In genomic region chr20:47586648-47587306, GRCh38 we compare ENCODE assay signal across 18 cellular contexts.
DNase-seq lines count a peak whose midpoint lies in the region; ATAC-seq and TF ChIP-seq lines count a peak whose summit lies in the region.
"Had no signal": no experiment of that assay in that cellular context is flagged by ENCODE, and none has a peak within 500 bp of the region (broad histone marks: within the 10 kb centered on the region; RNA-seq: fewer than 3 reads in every experiment).

No MANE protein-coding gene starts in this region.

- no peak overlapping the region for H3K4me3 ChIP-seq in PC-9
- H3K4me3 ChIP-seq in fibroblast of pulmonary artery (replicated peaks; ENCODE audit: low read depth, low read length), result no peak overlapping the region
- H3K4me3 ChIP-seq in skeletal muscle cell (ENCODE audit: low read depth, low read length), result no peak overlapping the region
- H3K4me3 ChIP-seq: mucosa of descending colon had no signal

- no peaks in the 10 kb centered on the region; the same call in 1 of the 2 replicates for H3K4me1 ChIP-seq in PC-9 (replicated peaks; ENCODE audit: insufficient read depth)

- H3K27ac Mint-ChIP-seq in activated naive CD4-positive, alpha-beta T cell treated with anti-CD3 and anti-CD28 coated beads, Interleukin-2, amount 50 U/mL, for 72 hours, result peak overlapping the region; percentile 23 to 57

- H3K79me2 ChIP-seq in PC-9 (ENCODE audit: low read depth), result peaks cover 90% of the 10 kb centered on the region

- peaks cover 0 to 17% of the 10 kb centered on the region in 2 donors for H3K36me3 Mint-ChIP-seq in activated naive CD4-positive, alpha-beta T cell treated with anti-CD3 and anti-CD28 coated beads, Interleukin-2, amount 50 U/mL, for 72 hours

- no peak overlapping the region for H2AFZ ChIP-seq in PC-9

- H3K4me2 ChIP-seq in PC-9, result no peak overlapping the region

- TF ChIP-seq CTCF in PC-9 (conservative IDR thresholded peaks at IDR 0.05) (no peak), fibroblast of pulmonary artery (IDR thresholded peaks at IDR 0.05; ENCODE audit: low read length, missing control alignments) (no peak)

- peak overlapping the region; percentile 10; the same call in 1 of the 2 replicates for H3K27ac ChIP-seq in PC-9

- H3K27me3 ChIP-seq in PC-9 (ENCODE audit: insufficient read depth, low read depth), result no peaks in the 10 kb centered on the region

- no peak for ATAC-seq in activated naive CD4-positive, alpha-beta T cell treated with anti-CD3 and anti-CD28 coated beads, Interleukin-2, amount 50 U/mL, for 72 hours
- ATAC-seq: mucosa of descending colon had no signal

- H3F3A ChIP-seq in PC-9 (ENCODE audit: insufficient read depth, low read depth), result peaks cover 79% of the 10 kb centered on the region

- no TSS peak for BruUV-seq in PC-9 (replicated peaks; lab: Mats Ljungman, UMichigan)

- CTCF ChIA-PET in PC-9 (lab: Charles Lee), result no interaction called here

- no peak for DNase-seq in activated naive CD4-positive, alpha-beta T cell treated with anti-CD3 and anti-CD28 coated beads, Interleukin-2, amount 50 U/mL, for 72 hours (ENCODE audit: low spot score in 2 of 2)
- DNase-seq in activated naive CD4-positive, alpha-beta T cell treated with Interleukin-2 at 50 U/mL for 16 hours, result no peak
- DNase-seq in PC-9 (no peak), fibroblast of pulmonary artery (ENCODE audit: low read depth) (peak; percentile 65), skeletal muscle cell (ENCODE audit: low read depth) (peak; percentile 25), NCI-H345 (lab: John Stamatoyannopoulos, UW) (no peak), mucosa of gallbladder (ENCODE audit: low spot score) (no peak), NCI-H1092 (lab: John Stamatoyannopoulos, UW) (no peak)
- DNase-seq: activated CD4-positive, CD25-positive, alpha-beta regulatory T cell; AML-193; erythroblast; mucosa of descending colon; NCI-H1436; NK-92 treated with Interleukin-12 subunit alpha and Interleukin-12 subunit beta, amount 100 ng/mL, for 24 hours; retina; stimulated activated CD4-positive, alpha-beta T cell treated with anti-CD3 and anti-CD28 coated beads, Interleukin-4, amount 100 ng/mL, for 1 hour; stimulated activated naive CD4-positive, alpha-beta T cell treated with Interleukin-2 at 50 U/mL for 16 hours had no signal

- POLR2A ChIA-PET in PC-9 (lab: Charles Lee; ENCODE audit: unreplicated experiment), result no interaction called here

- H3K9me3 Mint-ChIP-seq in activated naive CD4-positive, alpha-beta T cell treated with anti-CD3 and anti-CD28 coated beads, Interleukin-2, amount 50 U/mL, for 72 hours, result no peaks in the 10 kb centered on the region
- H3K9me3 Mint-ChIP-seq: activated T-helper 1 cell treated with anti-CD3 and anti-CD28 coated beads, Interleukin-12 subunit alpha, Interleukin-12 subunit beta, Interleukin-2, Interleukin-4 antibody, amounts not matched to agents 30 ng/mL and 10 ng/mL and 1 ng/mL, durations not matched to agents 14 hours and 24 hours and 36 hours had no signal

- H3K9me3 ChIP-seq in PC-9 (ENCODE audit: insufficient read depth, low read depth), result no peaks in the 10 kb centered on the region
- H3K9me3 ChIP-seq: mucosa of descending colon had no signal

- peaks cover 61% of the 10 kb centered on the region for H3K36me3 ChIP-seq in PC-9 (ENCODE audit: low read depth)

- H3K9me2 ChIP-seq in PC-9 (ENCODE audit: insufficient read depth), result no peaks in the 10 kb centered on the region

- peaks cover 28% of the 10 kb centered on the region; the same call in 1 of the 2 replicates for H4K20me1 ChIP-seq in PC-9 (ENCODE audit: insufficient read depth)

- intact Hi-C loops in PC-9 (cut with micrococcal nuclease; ENCODE audit: unreplicated experiment), result no loop called here

Comparison
In these comparisons a context has a peak if more than half of its experiments do, and no peak if none do; other contexts are left out.
1. DNase-seq: peak in fibroblast of pulmonary artery (single experiment) and skeletal muscle cell (single experiment); none in activated naive CD4-positive, alpha-beta T cell treated with anti-CD3 and anti-CD28 coated beads, Interleukin-2, amount 50 U/mL, for 72 hours (0 of 2), activated naive CD4-positive, alpha-beta T cell treated with Interleukin-2 at 50 U/mL for 16 hours (single experiment), PC-9 (0 of 2), NCI-H345 (single experiment), mucosa of gallbladder (single experiment) and NCI-H1092 (single experiment).